In the genomic region with DNA sequence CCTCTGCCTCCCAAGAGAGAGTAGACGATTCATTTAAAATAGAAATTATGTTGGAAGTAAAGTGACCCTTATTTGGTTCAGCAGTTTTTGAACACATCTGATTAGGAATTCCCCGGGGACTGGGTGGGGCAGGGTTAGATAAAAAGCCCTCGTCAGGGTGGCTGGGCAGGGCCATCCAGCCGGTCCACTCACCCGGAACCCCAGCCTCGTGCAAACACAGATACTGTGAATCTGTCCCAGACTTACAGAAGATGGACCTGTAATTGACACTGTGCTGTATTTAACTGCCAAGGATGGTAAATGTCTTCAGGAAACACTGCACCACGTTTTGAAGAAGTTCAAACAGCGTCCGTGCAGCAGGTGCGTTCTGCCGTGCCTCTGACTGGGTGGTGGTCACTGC, we compare ENCODE assay signal across 14 cellular contexts.
"Had no signal": no experiment of that assay in that cellular context is flagged by ENCODE, and none has a peak within 500 bp of the region (broad histone marks: within the 10 kb centered on the region; RNA-seq: fewer than 3 reads in every experiment).

No MANE protein-coding gene starts in this region.

- H3K27ac ChIP-seq: parathyroid adenoma had no signal

- H3K4me1 ChIP-seq: parathyroid adenoma had no signal

- DNase-seq: activated CD4-positive, alpha-beta memory T cell treated with anti-CD3 and anti-CD28 coated beads, Interleukin-2, amount 10 ng/mL, durations not matched to agents 7 days and 5 days; activated CD4-positive, alpha-beta T cell treated with anti-CD3 and anti-CD28 coated beads for 4 hours; activated effector memory CD4-positive, alpha-beta T cell treated with Interleukin-2 at 50 U/mL for 16 hours; activated T-cell treated with anti-CD3 and anti-CD28 coated beads, Interleukin-2, amount 50 U/mL, for 4 hours; effector memory CD4-positive, alpha-beta T cell; foreskin melanocyte; kidney glomerular epithelial cell; naive thymus-derived CD4-positive, alpha-beta T cell; stimulated activated CD4-positive, alpha-beta T cell treated with anti-CD3 and anti-CD28 coated beads, Interleukin-2, amount 100 ng/mL, for 48 hours; T-helper 2 cell had no signal

- ATAC-seq: activated naive CD4-positive, alpha-beta T cell treated with anti-CD3 and anti-CD28 coated beads, Interleukin-2, amount 50 U/mL, for 72 hours; activated T-cell treated with anti-CD3 and anti-CD28 coated beads, Interleukin-2, amount 50 U/mL, for 4 hours; naive thymus-derived CD4-positive, alpha-beta T cell; stimulated activated memory B cell treated with anti-CD40 and anti-IgM and Interleukin-4, amounts not matched to agents 10 μg/mL and 1 μg/mL and 100 μg/mL, for 72 hours; WTC11 had no signal
